Comparison of ENCODE assay signal across 8 cellular contexts in genomic region chr14:65170318-65170717, GRCh38.
DNase-seq lines count a peak whose midpoint lies in the region; ATAC-seq and TF ChIP-seq lines count a peak whose summit lies in the region.
"Had no signal": no experiment of that assay in that cellular context is flagged by ENCODE, and none has a peak within 500 bp of the region (broad histone marks: within the 10 kb centered on the region; RNA-seq: fewer than 3 reads in every experiment).

No MANE protein-coding gene starts in this region.

- DNase-seq in COR-L47 (lab: John Stamatoyannopoulos, UW): no peak
- DNase-seq: cortex of kidney had no signal

- H3K36me3 ChIP-seq in OCI-LY1 (ENCODE audit: insufficient read depth, low read length): no peaks in the 10 kb centered on the region
- no peaks in the 10 kb centered on the region for H3K36me3 ChIP-seq in endocrine pancreas (ENCODE audit: control insufficient read depth, insufficient read depth, low read length)
- no peaks in the 10 kb centered on the region for H3K36me3 ChIP-seq in rectal smooth muscle tissue (ENCODE audit: control insufficient read depth, insufficient read depth, low read length)

- ATAC-seq in HG03095 (IDR thresholded peaks at IDR 0.05; ENCODE audit: unreplicated experiment) (no peak), GM21576 (IDR thresholded peaks at IDR 0.05; ENCODE audit: unreplicated experiment) (no peak)

- H3K4me2 ChIP-seq in OCI-LY1 (ENCODE audit: low read length): peak overlapping the region; percentile 79

- H3K27ac ChIP-seq in OCI-LY1 (ENCODE audit: low read depth, low read length, poor library complexity, severe bottlenecking) (peak overlapping the region; percentile 87), rectal smooth muscle tissue (ENCODE audit: low read depth, low read length) (no peak overlapping the region)

- peak overlapping the region; percentile 53 for H3K9ac ChIP-seq in OCI-LY1 (ENCODE audit: low read length)
- no peak overlapping the region for H3K9ac ChIP-seq in endocrine pancreas (ENCODE audit: control insufficient read depth, insufficient read depth, low read length)
- no peak overlapping the region for H3K9ac ChIP-seq in rectal smooth muscle tissue (ENCODE audit: low read length)

- peaks cover 68% of the 10 kb centered on the region for H3K4me1 ChIP-seq in OCI-LY1 (ENCODE audit: insufficient read depth, low read length, severe bottlenecking)
- no peaks in the 10 kb centered on the region for H3K4me1 ChIP-seq in endocrine pancreas (ENCODE audit: control insufficient read depth, insufficient read depth, low read length)
- peaks cover 4% of the 10 kb centered on the region for H3K4me1 ChIP-seq in rectal smooth muscle tissue (ENCODE audit: control insufficient read depth, insufficient read depth, low read length)

- H3K9me2 ChIP-seq in OCI-LY1 (ENCODE audit: low read depth, low read length): no peaks in the 10 kb centered on the region

- H3K27me3 ChIP-seq in OCI-LY1 (ENCODE audit: insufficient read depth, low read length) (no peaks in the 10 kb centered on the region), endocrine pancreas (ENCODE audit: control insufficient read depth, insufficient read depth, low read length) (no peaks in the 10 kb centered on the region), rectal smooth muscle tissue (ENCODE audit: control insufficient read depth, insufficient read depth, low read length) (peaks cover 3% of the 10 kb centered on the region)

- peak overlapping the region; percentile 49 for H3K4me3 ChIP-seq in GM12875 (ENCODE audit: low read depth, low read length)
- peak overlapping the region; percentile 47 for H3K4me3 ChIP-seq in OCI-LY1 (ENCODE audit: low read depth, low read length, poor library complexity, severe bottlenecking)
- H3K4me3 ChIP-seq in endocrine pancreas (ENCODE audit: control insufficient read depth, insufficient read depth, low read length): peak overlapping the region; percentile 42
- peak overlapping the region; percentile 27 for H3K4me3 ChIP-seq in rectal smooth muscle tissue (ENCODE audit: low read length)

- no peaks in the 10 kb centered on the region for H4K20me1 ChIP-seq in OCI-LY1 (ENCODE audit: insufficient read depth, low read length)

- TF ChIP-seq CTCF in GM12875 (IDR thresholded peaks at IDR 0.05; ENCODE audit: borderline replicate concordance, insufficient read depth, low read depth, low read length) (no peak), OCI-LY1 (IDR thresholded peaks at IDR 0.05; ENCODE audit: low read length) (no peak)

- H3F3A ChIP-seq in OCI-LY1 (ENCODE audit: insufficient read depth, low read length): peaks cover 16% of the 10 kb centered on the region

- peak overlapping the region; percentile 91; the same call in 1 of the 2 replicates for H2AFZ ChIP-seq in OCI-LY1 (ENCODE audit: low read length)

- no peaks in the 10 kb centered on the region for H3K9me3 ChIP-seq in OCI-LY1 (ENCODE audit: low read length)
- no peaks in the 10 kb centered on the region for H3K9me3 ChIP-seq in endocrine pancreas (ENCODE audit: control insufficient read depth, low read length)

- H3K79me2 ChIP-seq in OCI-LY1 (ENCODE audit: insufficient read depth, low read length): no peaks in the 10 kb centered on the region
